In genomic region chr1:45630429-45630828, GRCh38 we compare ENCODE assay signal across 17 cellular contexts.
"Had no signal": no experiment of that assay in that cellular context is flagged by ENCODE, and none has a peak within 500 bp of the region (broad histone marks: within the 10 kb centered on the region; RNA-seq: fewer than 3 reads in every experiment).

No MANE protein-coding gene starts in this region.

- DNase-seq: activated B cell treated with CpG ODN at 0.5 μM for 24 hours; activated CD4-positive, alpha-beta T cell treated with anti-CD3 and anti-CD28 coated beads, Interleukin-2, amount 10 ng/mL, durations not matched to agents 24 days and 14 days; activated effector memory CD4-positive, alpha-beta T cell treated with anti-CD3 and anti-CD28 coated beads, Interleukin-2, amount 50 U/mL, for 16 hours; activated T-cell treated with anti-CD3 and anti-CD28 coated beads, Interleukin-2, amount 50 U/mL, for 4 hours; mesendoderm; nephron progenitor cell; right cardiac atrium; stimulated activated CD4-positive, alpha-beta T cell treated with anti-CD3 and anti-CD28 coated beads, Interleukin-15, amount 100 ng/mL, for 24 hours; stimulated activated CD4-positive, alpha-beta T cell treated with anti-CD3 and anti-CD28 coated beads, Interleukin-4, amount 100 ng/mL, for 1 hour; stimulated activated naive CD4-positive, alpha-beta T cell; testis; upper lobe of right lung had no signal

- H3K4me1 Mint-ChIP-seq: activated B cell treated with CpG ODN at 0.5 μM for 24 hours; activated CD4-positive, alpha-beta T cell treated with anti-CD3 and anti-CD28 coated beads, Interleukin-2, amount 10 ng/mL, durations not matched to agents 24 days and 14 days; nephron progenitor cell had no signal

- H3K27ac ChIP-seq: cardiac muscle cell, esophagus muscularis mucosa, prostate gland, SJSA1, skin epidermis, testis, upper lobe of right lung had no signal

- H3K4me3 ChIP-seq: cardiac muscle cell, esophagus muscularis mucosa, prostate gland, SJSA1, skin epidermis, testis, upper lobe of right lung had no signal

- ATAC-seq: activated T-cell treated with anti-CD3 and anti-CD28 coated beads, Interleukin-2, amount 50 U/mL, for 4 hours; right cardiac atrium; upper lobe of right lung had no signal

- H3K27me3 ChIP-seq: cardiac muscle cell, esophagus muscularis mucosa, SJSA1, testis, upper lobe of right lung had no signal

- H3K4me3 Mint-ChIP-seq: activated B cell treated with CpG ODN at 0.5 μM for 24 hours; activated CD4-positive, alpha-beta T cell treated with anti-CD3 and anti-CD28 coated beads, Interleukin-2, amount 10 ng/mL, durations not matched to agents 24 days and 14 days; activated T-cell treated with anti-CD3 and anti-CD28 coated beads, Interleukin-2, amount 50 U/mL, for 4 hours; nephron progenitor cell had no signal

- H3K27me3 Mint-ChIP-seq: activated B cell treated with CpG ODN at 0.5 μM for 24 hours; activated CD4-positive, alpha-beta T cell treated with anti-CD3 and anti-CD28 coated beads, Interleukin-2, amount 10 ng/mL, durations not matched to agents 24 days and 14 days had no signal

- H3K27ac Mint-ChIP-seq: activated CD4-positive, alpha-beta T cell treated with anti-CD3 and anti-CD28 coated beads, Interleukin-2, amount 10 ng/mL, durations not matched to agents 24 days and 14 days had no signal

- H3K9me3 Mint-ChIP-seq: activated B cell treated with CpG ODN at 0.5 μM for 24 hours; activated CD4-positive, alpha-beta T cell treated with anti-CD3 and anti-CD28 coated beads, Interleukin-2, amount 10 ng/mL, durations not matched to agents 24 days and 14 days; activated T-cell treated with anti-CD3 and anti-CD28 coated beads, Interleukin-2, amount 50 U/mL, for 4 hours; nephron progenitor cell had no signal
